ENCODE assay signal across 30 cellular contexts in genomic region chr16:27777527-27777926, GRCh38.
"Had no signal": no experiment of that assay in that cellular context is flagged by ENCODE, and none has a peak within 500 bp of the region (broad histone marks: within the 10 kb centered on the region; RNA-seq: fewer than 3 reads in every experiment).

No MANE protein-coding gene starts in this region.

- H3K27ac Mint-ChIP-seq: activated B cell treated with CpG ODN at 0.5 μM for 24 hours; activated CD8-positive, alpha-beta T cell treated with anti-CD3 and anti-CD28 coated beads for 36 hours; activated naive CD8-positive, alpha-beta T cell; activated naive CD8-positive, alpha-beta T cell treated with anti-CD3 and anti-CD28 coated beads, Interleukin-2, amount 50 U/mL, for 24 hours; activated T-helper 17 cell treated with anti-CD3 and anti-CD28 coated beads, Interleukin-2, amount 50 U/mL, for 72 hours; effector memory CD8-positive, alpha-beta T cell; T-helper 17 cell; T-helper 2 cell treated with Interferon-gamma antibody and Interleukin-4, amounts not matched to agents 5 μg/mL and 100 μg/mL, for 36 hours had no signal

- H3K36me3 Mint-ChIP-seq: activated naive CD8-positive, alpha-beta T cell had no signal

- H3K4me3 ChIP-seq: adrenal gland, body of pancreas, esophagus muscularis mucosa, gastrocnemius medialis had no signal

- ATAC-seq: activated CD4-positive, CD25-positive, alpha-beta regulatory T cell treated with anti-CD3 and anti-CD28 coated beads, Interleukin-2, amount 50 U/mL, for 24 hours; activated CD8-positive, alpha-beta T cell treated with anti-CD3 and anti-CD28 coated beads for 36 hours; activated naive CD8-positive, alpha-beta T cell treated with anti-CD3 and anti-CD28 coated beads, Interleukin-2, amount 50 U/mL, for 24 hours; activated T-cell treated with anti-CD3 and anti-CD28 coated beads, Interleukin-2, amount 50 U/mL, for 4 hours; activated T-helper 17 cell treated with anti-CD3 and anti-CD28 coated beads, Interleukin-2, amount 50 U/mL, for 72 hours; body of pancreas; effector memory CD8-positive, alpha-beta T cell; foreskin keratinocyte; gastrocnemius medialis; T-helper 17 cell had no signal

- H3K4me1 ChIP-seq: adrenal gland, body of pancreas, foreskin keratinocyte, gastrocnemius medialis had no signal

- H3K36me3 ChIP-seq: adrenal gland, gastrocnemius medialis had no signal

- H3K9me3 ChIP-seq: adrenal gland, body of pancreas, esophagus muscularis mucosa, gastrocnemius medialis had no signal

- H3K4me3 Mint-ChIP-seq: activated B cell treated with CpG ODN at 0.5 μM for 24 hours; activated CD8-positive, alpha-beta T cell treated with anti-CD3 and anti-CD28 coated beads for 36 hours; activated naive CD8-positive, alpha-beta T cell; activated naive CD8-positive, alpha-beta T cell treated with anti-CD3 and anti-CD28 coated beads, Interleukin-2, amount 50 U/mL, for 24 hours; activated T-cell treated with anti-CD3 and anti-CD28 coated beads, Interleukin-2, amount 50 U/mL, for 4 hours; activated T-helper 17 cell treated with anti-CD3 and anti-CD28 coated beads, Interleukin-2, amount 50 U/mL, for 72 hours; effector memory CD8-positive, alpha-beta T cell; T-helper 17 cell; T-helper 2 cell treated with Interferon-gamma antibody and Interleukin-4, amounts not matched to agents 5 μg/mL and 100 μg/mL, for 36 hours had no signal

- H3K27me3 Mint-ChIP-seq: activated B cell treated with CpG ODN at 0.5 μM for 24 hours; activated CD8-positive, alpha-beta T cell treated with anti-CD3 and anti-CD28 coated beads for 36 hours; activated naive CD8-positive, alpha-beta T cell; activated naive CD8-positive, alpha-beta T cell treated with anti-CD3 and anti-CD28 coated beads, Interleukin-2, amount 50 U/mL, for 24 hours; activated T-helper 17 cell treated with anti-CD3 and anti-CD28 coated beads, Interleukin-2, amount 50 U/mL, for 72 hours; effector memory CD8-positive, alpha-beta T cell; T-helper 17 cell had no signal

- H3K4me1 Mint-ChIP-seq: activated B cell treated with CpG ODN at 0.5 μM for 24 hours; activated naive CD8-positive, alpha-beta T cell treated with anti-CD3 and anti-CD28 coated beads, Interleukin-2, amount 50 U/mL, for 24 hours; activated T-helper 17 cell treated with anti-CD3 and anti-CD28 coated beads, Interleukin-2, amount 50 U/mL, for 72 hours; T-helper 17 cell had no signal

- H3K27me3 ChIP-seq: adrenal gland, body of pancreas, esophagus muscularis mucosa, foreskin keratinocyte, gastrocnemius medialis had no signal

- H3K27ac ChIP-seq: adrenal gland, body of pancreas, esophagus muscularis mucosa, foreskin keratinocyte, gastrocnemius medialis, WERI-Rb-1 had no signal

- DNase-seq: activated B cell treated with CpG ODN at 0.5 μM for 24 hours; activated CD4-positive, alpha-beta T cell treated with anti-CD3 and anti-CD28 coated beads for 48 hours; activated CD4-positive, alpha-beta T cell treated with anti-CD3 and anti-CD28 coated beads, Interleukin-2, amount 50 U/mL, for 1 hour; activated CD4-positive, alpha-beta T cell treated with anti-CD3 and anti-CD28 coated beads, Interleukin-2, amount 50 U/mL, for 48 hours; activated CD8-positive, alpha-beta memory T cell treated with anti-CD3 and anti-CD28 coated beads for 24 hours; activated CD8-positive, alpha-beta T cell treated with anti-CD3 and anti-CD28 coated beads for 36 hours; activated effector memory CD4-positive, alpha-beta T cell treated with Interleukin-2 at 50 U/mL for 16 hours; activated gamma-delta T cell treated with Interleukin-2 at 50 U/mL for 16 hours; activated naive CD4-positive, alpha-beta T cell treated with anti-CD3 and anti-CD28 coated beads, Interleukin-2, amount 50 U/mL, for 16 hours; activated naive CD4-positive, alpha-beta T cell treated with Interleukin-2 at 50 U/mL for 16 hours; activated naive CD8-positive, alpha-beta T cell treated with anti-CD3 and anti-CD28 coated beads, Interleukin-2, amount 50 U/mL, for 24 hours; activated T-cell treated with anti-CD3 and anti-CD28 coated beads, Interleukin-2, amount 50 U/mL, for 4 hours; adrenal gland; body of pancreas; cortex of kidney; dermis blood vessel endothelial cell; effector CD4-positive, alpha-beta T cell; effector memory CD8-positive, alpha-beta T cell; erythroblast; foreskin keratinocyte; gastrocnemius medialis; T-helper 1 cell; T-helper 17 cell; T1000; WERI-Rb-1 had no signal

- H3K9me3 Mint-ChIP-seq: activated B cell treated with CpG ODN at 0.5 μM for 24 hours; activated CD8-positive, alpha-beta T cell treated with anti-CD3 and anti-CD28 coated beads for 36 hours; activated naive CD8-positive, alpha-beta T cell treated with anti-CD3 and anti-CD28 coated beads, Interleukin-2, amount 50 U/mL, for 24 hours; activated T-cell treated with anti-CD3 and anti-CD28 coated beads, Interleukin-2, amount 50 U/mL, for 4 hours; activated T-helper 17 cell treated with anti-CD3 and anti-CD28 coated beads, Interleukin-2, amount 50 U/mL, for 72 hours; effector memory CD8-positive, alpha-beta T cell; T-helper 2 cell treated with Interferon-gamma antibody and Interleukin-4, amounts not matched to agents 5 μg/mL and 100 μg/mL, for 36 hours had no signal
